Comparison of ENCODE assay signal across 12 cellular contexts in the genomic region with DNA sequence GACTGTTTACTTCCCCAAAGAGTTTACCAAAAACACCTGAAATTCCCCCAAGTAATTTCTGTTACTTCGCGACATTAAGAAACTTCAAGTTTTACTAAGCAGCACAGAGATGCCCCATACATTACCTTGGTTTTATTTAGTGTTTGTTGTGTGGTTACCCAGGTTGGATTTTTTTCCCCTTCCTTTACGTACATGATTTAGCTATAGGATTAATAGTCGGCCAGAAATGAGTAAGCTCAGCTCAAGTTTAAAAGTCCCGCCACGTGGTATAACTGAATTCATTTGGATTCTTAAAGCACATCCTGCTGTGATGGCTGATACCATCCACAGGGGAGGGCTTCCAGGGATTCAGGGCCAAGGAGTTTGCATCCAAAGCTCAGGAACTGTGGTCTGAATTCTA.
DNase-seq lines count a peak whose midpoint lies in the region; ATAC-seq, FAIRE-seq and TF ChIP-seq lines count a peak whose summit lies in the region.
"Had no signal": no experiment of that assay in that cellular context is flagged by ENCODE, and none has a peak within 500 bp of the region (broad histone marks: within the 10 kb centered on the region; RNA-seq: fewer than 3 reads in every experiment).

No MANE protein-coding gene starts in this region.

- peaks cover 22% of the 10 kb centered on the region for H3K36me3 Mint-ChIP-seq in activated naive CD4-positive, alpha-beta T cell treated with anti-CD3 and anti-CD28 coated beads, Interleukin-2, amount 10 ng/mL, durations not matched to agents 7 days and 5 days

- peak; percentile 17 for FAIRE-seq in GM12892 (lab: Jason Lieb, UNC)
- FAIRE-seq: endometrium had no signal

- peak; percentile 82 for ATAC-seq in GM19395 (IDR thresholded peaks at IDR 0.05; ENCODE audit: unreplicated experiment)
- ATAC-seq in HG02798 (IDR thresholded peaks at IDR 0.05; ENCODE audit: poor library complexity, unreplicated experiment) = peak; percentile 72
- peak; percentile 71 for ATAC-seq in HG03521 (IDR thresholded peaks at IDR 0.05; ENCODE audit: unreplicated experiment)
- ATAC-seq: Right ventricle myocardium inferior had no signal

- CTCF ChIA-PET in activated naive CD4-positive, alpha-beta T cell treated with anti-CD3 and anti-CD28 coated beads, Interleukin-2, amount 10 ng/mL, durations not matched to agents 7 days and 5 days (lab: Charles Lee) = interaction anchor here (0.9 kb wide), 1 partner anchor 233 kb away, joined by 3 read pairs; no protein-coding TSS in a partner anchor

- H3K27ac Mint-ChIP-seq in activated naive CD4-positive, alpha-beta T cell treated with anti-CD3 and anti-CD28 coated beads, Interleukin-2, amount 10 ng/mL, durations not matched to agents 7 days and 5 days = no peak overlapping the region
- H3K27ac Mint-ChIP-seq: nephron had no signal

- H3K27me3 Mint-ChIP-seq in activated naive CD4-positive, alpha-beta T cell treated with anti-CD3 and anti-CD28 coated beads, Interleukin-2, amount 10 ng/mL, durations not matched to agents 7 days and 5 days = no peaks in the 10 kb centered on the region

- no peak for TF ChIP-seq POLR2A in GM12892 (IDR thresholded peaks at IDR 0.05; ENCODE audit: low read depth, low read length)

- no peaks in the 10 kb centered on the region for H3K4me1 Mint-ChIP-seq in activated naive CD4-positive, alpha-beta T cell treated with anti-CD3 and anti-CD28 coated beads, Interleukin-2, amount 10 ng/mL, durations not matched to agents 7 days and 5 days
- H3K4me1 Mint-ChIP-seq: nephron had no signal

- H3K4me3 Mint-ChIP-seq in activated naive CD4-positive, alpha-beta T cell treated with anti-CD3 and anti-CD28 coated beads, Interleukin-2, amount 10 ng/mL, durations not matched to agents 7 days and 5 days = no peak overlapping the region
- H3K4me3 Mint-ChIP-seq: nephron had no signal

- no peaks in the 10 kb centered on the region for H3K9me3 Mint-ChIP-seq in activated naive CD4-positive, alpha-beta T cell treated with anti-CD3 and anti-CD28 coated beads, Interleukin-2, amount 10 ng/mL, durations not matched to agents 7 days and 5 days

- DNase-seq in GM12892 (ENCODE audit: insufficient read length) = no peak
- no peak for DNase-seq in activated naive CD4-positive, alpha-beta T cell treated with anti-CD3 and anti-CD28 coated beads, Interleukin-2, amount 10 ng/mL, durations not matched to agents 7 days and 5 days
- DNase-seq in NCI-H1092 treated with DMSO at 0.1 percent for 48 hours (lab: John Stamatoyannopoulos, UW) = no peak
- DNase-seq in HuH-7 (ENCODE audit: low spot score) = no peak
- DNase-seq in DMS153 (lab: John Stamatoyannopoulos, UW) = no peak
- DNase-seq: anterior cingulate cortex had no signal
